Comparison of ENCODE assay signal across 1 cellular context in the genomic region with DNA sequence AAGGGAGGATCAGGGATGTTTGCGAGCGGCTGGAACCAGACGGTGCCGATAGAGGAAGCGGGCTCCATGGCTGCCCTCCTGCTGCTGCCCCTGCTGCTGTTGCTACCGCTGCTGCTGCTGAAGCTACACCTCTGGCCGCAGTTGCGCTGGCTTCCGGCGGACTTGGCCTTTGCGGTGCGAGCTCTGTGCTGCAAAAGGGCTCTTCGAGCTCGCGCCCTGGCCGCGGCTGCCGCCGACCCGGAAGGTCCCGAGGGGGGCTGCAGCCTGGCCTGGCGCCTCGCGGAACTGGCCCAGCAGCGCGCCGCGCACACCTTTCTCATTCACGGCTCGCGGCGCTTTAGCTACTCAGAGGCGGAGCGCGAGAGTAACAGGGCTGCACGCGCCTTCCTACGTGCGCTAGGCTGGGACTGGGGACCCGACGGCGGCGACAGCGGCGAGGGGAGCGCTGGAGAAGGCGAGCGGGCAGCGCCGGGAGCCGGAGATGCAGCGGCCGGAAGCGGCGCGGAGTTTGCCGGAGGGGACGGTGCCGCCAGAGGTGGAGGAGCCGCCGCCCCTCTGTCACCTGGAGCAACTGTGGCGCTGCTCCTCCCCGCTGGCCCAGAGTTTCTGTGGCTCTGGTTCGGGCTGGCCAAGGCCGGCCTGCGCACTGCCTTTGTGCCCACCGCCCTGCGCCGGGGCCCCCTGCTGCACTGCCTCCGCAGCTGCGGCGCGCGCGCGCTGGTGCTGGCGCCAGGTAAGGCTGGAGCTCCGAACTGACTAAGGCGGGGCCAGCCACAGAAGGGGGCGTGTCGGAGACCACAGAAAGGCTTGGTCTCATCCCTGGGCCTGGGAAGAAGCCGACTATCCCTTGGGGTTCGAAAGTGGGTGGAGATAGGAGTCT.
TF ChIP-seq lines count a peak whose summit lies in the region.

No MANE protein-coding gene starts in this region.

TF ChIP-seq in HCT116, 20 proteins besides CTCF, POLR2A, EP300 and RAD21 (continued from another document):
- TF ChIP-seq, protein P1, sequence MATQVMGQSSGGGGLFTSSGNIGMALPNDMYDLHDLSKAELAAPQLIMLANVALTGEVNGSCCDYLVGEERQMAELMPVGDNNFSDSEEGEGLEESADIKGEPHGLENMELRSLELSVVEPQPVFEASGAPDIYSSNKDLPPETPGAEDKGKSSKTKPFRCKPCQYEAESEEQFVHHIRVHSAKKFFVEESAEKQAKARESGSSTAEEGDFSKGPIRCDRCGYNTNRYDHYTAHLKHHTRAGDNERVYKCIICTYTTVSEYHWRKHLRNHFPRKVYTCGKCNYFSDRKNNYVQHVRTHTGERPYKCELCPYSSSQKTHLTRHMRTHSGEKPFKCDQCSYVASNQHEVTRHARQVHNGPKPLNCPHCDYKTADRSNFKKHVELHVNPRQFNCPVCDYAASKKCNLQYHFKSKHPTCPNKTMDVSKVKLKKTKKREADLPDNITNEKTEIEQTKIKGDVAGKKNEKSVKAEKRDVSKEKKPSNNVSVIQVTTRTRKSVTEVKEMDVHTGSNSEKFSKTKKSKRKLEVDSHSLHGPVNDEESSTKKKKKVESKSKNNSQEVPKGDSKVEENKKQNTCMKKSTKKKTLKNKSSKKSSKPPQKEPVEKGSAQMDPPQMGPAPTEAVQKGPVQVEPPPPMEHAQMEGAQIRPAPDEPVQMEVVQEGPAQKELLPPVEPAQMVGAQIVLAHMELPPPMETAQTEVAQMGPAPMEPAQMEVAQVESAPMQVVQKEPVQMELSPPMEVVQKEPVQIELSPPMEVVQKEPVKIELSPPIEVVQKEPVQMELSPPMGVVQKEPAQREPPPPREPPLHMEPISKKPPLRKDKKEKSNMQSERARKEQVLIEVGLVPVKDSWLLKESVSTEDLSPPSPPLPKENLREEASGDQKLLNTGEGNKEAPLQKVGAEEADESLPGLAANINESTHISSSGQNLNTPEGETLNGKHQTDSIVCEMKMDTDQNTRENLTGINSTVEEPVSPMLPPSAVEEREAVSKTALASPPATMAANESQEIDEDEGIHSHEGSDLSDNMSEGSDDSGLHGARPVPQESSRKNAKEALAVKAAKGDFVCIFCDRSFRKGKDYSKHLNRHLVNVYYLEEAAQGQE (IDR thresholded peaks at IDR 0.05; ENCODE audit: low read depth) = no peak
- no peak for TF ChIP-seq SP1 (IDR thresholded peaks at IDR 0.05; ENCODE audit: low read depth)
- TF ChIP-seq EGR1 (IDR thresholded peaks at IDR 0.05; ENCODE audit: low read depth) = no peak; the same call in 1 of the 2 replicates
- TF ChIP-seq ELF1 (IDR thresholded peaks at IDR 0.05; ENCODE audit: borderline replicate concordance, low read depth) = no peak
TF ChIP-seq in HCT116: peak in this region for 5.
